Comparison of ENCODE assay signal across 13 cellular contexts in genomic region chr9:110133608-110134214, GRCh38.
DNase-seq lines count a peak whose midpoint lies in the region; FAIRE-seq and TF ChIP-seq lines count a peak whose summit lies in the region.
"Had no signal": no experiment of that assay in that cellular context is flagged by ENCODE, and none has a peak within 500 bp of the region (broad histone marks: within the 10 kb centered on the region; RNA-seq: fewer than 3 reads in every experiment).

No MANE protein-coding gene starts in this region.

- H3K27me3 ChIP-seq in Karpas-422 (ENCODE audit: low read length): no peaks in the 10 kb centered on the region
- H3K27me3 ChIP-seq: body of pancreas, SJCRH30, upper lobe of left lung had no signal

- no peaks in the 10 kb centered on the region for H3K36me3 Mint-ChIP-seq in IgD-negative memory B cell

- H3K27ac ChIP-seq in Karpas-422 (ENCODE audit: low read length): no peak overlapping the region
- H3K27ac ChIP-seq: body of pancreas, SJCRH30 had no signal

- H2AFZ ChIP-seq in Karpas-422 (ENCODE audit: low read length): no peak overlapping the region

- FAIRE-seq in D721Med (lab: Jason Lieb, UNC): no peak
- FAIRE-seq: islet of Langerhans had no signal

- H3K4me1 ChIP-seq in Karpas-422 (ENCODE audit: low read length): peaks cover 36% of the 10 kb centered on the region
- H3K4me1 ChIP-seq: body of pancreas had no signal

- DNase-seq in A172 (ENCODE audit: low spot score) (peak; percentile 71), astrocyte of the spinal cord (ENCODE audit: low read depth, low spot score) (peak; percentile 71), kidney glomerular epithelial cell (lab: John Stamatoyannopoulos, UW) (peak; percentile 39), SHP77 (lab: John Stamatoyannopoulos, UW) (no peak), middle frontal gyrus (ENCODE audit: extremely low spot score, low spot score) (no peak), D721Med (ENCODE audit: insufficient read length, low spot score) (no peak), Karpas-422 (no peak)
- DNase-seq: activated T-cell treated with anti-CD3 and anti-CD28 coated beads for 4 hours, body of pancreas, SJCRH30, upper lobe of left lung had no signal

- no peaks in the 10 kb centered on the region for H3K27me3 Mint-ChIP-seq in IgD-negative memory B cell

- H3K9me3 Mint-ChIP-seq in IgD-negative memory B cell: no peaks in the 10 kb centered on the region

- H4K20me1 ChIP-seq in Karpas-422 (ENCODE audit: insufficient read depth, low read depth, low read length): no peaks in the 10 kb centered on the region

- H3K79me2 ChIP-seq in Karpas-422 (ENCODE audit: low read length): no peaks in the 10 kb centered on the region

- TF ChIP-seq CTCF in astrocyte of the spinal cord (IDR thresholded peaks at IDR 0.05; ENCODE audit: low read depth, low read length) (no peak), D721Med (IDR thresholded peaks at IDR 0.05; ENCODE audit: insufficient read depth, missing control alignments) (no peak)

- in situ Hi-C loops in astrocyte of the spinal cord (cut with HindIII; ENCODE audit: low sequenced_read_pairs): no loop called here

- no peak overlapping the region for H3K4me2 ChIP-seq in Karpas-422 (ENCODE audit: low read depth, low read length, poor library complexity, severe bottlenecking)

- H3K9me3 ChIP-seq in Karpas-422 (ENCODE audit: low read length): no peaks in the 10 kb centered on the region
- H3K9me3 ChIP-seq: body of pancreas, SJCRH30, upper lobe of left lung had no signal

- H3K4me3 Mint-ChIP-seq in IgD-negative memory B cell: peak overlapping the region in 2 of 4 donors; percentile 63 to 68

- H3K27ac Mint-ChIP-seq in IgD-negative memory B cell: peak overlapping the region; percentile 39 to 98 (median 50)

- H3K9me2 ChIP-seq in Karpas-422 (replicated peaks; ENCODE audit: insufficient read depth, low read length): no peaks in the 10 kb centered on the region

- H3K4me1 Mint-ChIP-seq in IgD-negative memory B cell: peaks cover 54 to 74% (median 67%) of the 10 kb centered on the region in 3 donors

- H3K36me3 ChIP-seq in Karpas-422 (ENCODE audit: insufficient read depth, low read length): no peaks in the 10 kb centered on the region

- no peak overlapping the region for H3K9ac ChIP-seq in Karpas-422 (ENCODE audit: low read length)

- H3K4me3 ChIP-seq in astrocyte of the spinal cord (ENCODE audit: low read depth, low read length): no peak overlapping the region
- no peak overlapping the region for H3K4me3 ChIP-seq in Karpas-422 (ENCODE audit: low read length)
- H3K4me3 ChIP-seq: body of pancreas, SJCRH30, upper lobe of left lung had no signal

Comparison
In these comparisons a context has a peak if more than half of its experiments do, and no peak if none do; other contexts are left out.
1. DNase-seq: peak in A172 (single experiment), astrocyte of the spinal cord (single experiment) and kidney glomerular epithelial cell (single experiment); none in SHP77 (0 of 2), middle frontal gyrus (single experiment), D721Med (single experiment) and Karpas-422 (single experiment).